Comparison of ENCODE assay signal across 18 cellular contexts in genomic region chr18:12930908-12931307, GRCh38. TPM values are rescaled to one million over a fixed set of nuclear protein-coding genes. Genes with fewer than 3 reads are reported as not detected.
A peak's percentile ranks its signal among the peaks of the same experiment; 100 is the strongest.
DNase-seq lines count a peak whose midpoint lies in the region; TF ChIP-seq lines count a peak whose summit lies in the region.
"Had no signal": no experiment of that assay in that cellular context is flagged by ENCODE, and none has a peak within 500 bp of the region (broad histone marks: within the 10 kb centered on the region; RNA-seq: fewer than 3 reads in every experiment).

No MANE protein-coding gene starts in this region.

- H3K4me2 ChIP-seq in BLaER1: peak overlapping the region; percentile 14; the same call in 1 of the 2 replicates

- H3K9me3 ChIP-seq in BLaER1 (no peaks in the 10 kb centered on the region), WERI-Rb-1 (ENCODE audit: severe bottlenecking) (no peaks in the 10 kb centered on the region)
- H3K9me3 ChIP-seq: BE2C had no signal

- no peak overlapping the region for H3K9ac ChIP-seq in BLaER1

- H3K27ac ChIP-seq in BLaER1 (no peak overlapping the region), WERI-Rb-1 (no peak overlapping the region)
- H3K27ac ChIP-seq: 22Rv1 had no signal

- no peaks in the 10 kb centered on the region for H4K20me1 ChIP-seq in BLaER1

- no peak overlapping the region for H3K4me3 ChIP-seq in BLaER1
- H3K4me3 ChIP-seq in WERI-Rb-1 (ENCODE audit: low read depth, low read length): no peak overlapping the region

- H3K36me3 ChIP-seq in BLaER1 (no peaks in the 10 kb centered on the region), WERI-Rb-1 (no peaks in the 10 kb centered on the region)
- H3K36me3 ChIP-seq: BE2C had no signal

- peaks cover 23% of the 10 kb centered on the region for H3K4me1 ChIP-seq in BLaER1
- H3K4me1 ChIP-seq: BE2C had no signal

- H3K27me3 ChIP-seq in BLaER1 (no peaks in the 10 kb centered on the region), WERI-Rb-1 (ENCODE audit: insufficient read depth, low read depth, severe bottlenecking) (no peaks in the 10 kb centered on the region)
- H3K27me3 ChIP-seq: BE2C had no signal

- no peak for TF ChIP-seq CTCF in WERI-Rb-1 (IDR thresholded peaks at IDR 0.05; ENCODE audit: low read depth, low read length)

- in situ Hi-C loops in SK-MEL-5 (cut with HindIII; ENCODE audit: low pct_unique_long_range_greater_than_20kb, low sequenced_read_pairs) (no loop called here), ACHN (cut with HindIII; ENCODE audit: low pct_ligation_motif_present, low pct_unique_long_range_greater_than_20kb, low sequenced_read_pairs) (no loop called here)

- peak; percentile 32 for DNase-seq in SK-MEL-5 (ENCODE audit: low read depth, low spot score)
- DNase-seq in pons (ENCODE audit: low spot score): peak; percentile 22
- DNase-seq in WERI-Rb-1: no peak
- DNase-seq in activated naive CD4-positive, alpha-beta T cell (lab: John Stamatoyannopoulos, UW): no peak
- no peak for DNase-seq in ACHN
- DNase-seq: AML-193; BE2C; C1 segment of cervical spinal cord; Calu3; CD4-positive, alpha-beta memory T cell; COR-L47; DMS53; DMS79 treated with DMSO at 0.1 percent for 48 hours; GF-D8; H7; HCEC 1CT had no signal

RNA-seq across cellular contexts. Expression of gene SEH1L, which starts 16.9 kb away (rescaled TPM):
- total RNA-seq in SK-MEL-5 (2014; rRNA removed; shearing (Covaris generic)): 24.3 and 31.5 TPM in 2 replicates
- 25.9 and 29.8 TPM in 2 replicates for polyA plus RNA-seq in SK-MEL-5 (2015; cell fraction: cytosol; rRNA removed)
- 19.6 and 50.1 TPM in 2 replicates for polyA plus RNA-seq in SK-MEL-5 (2015; cell fraction: nucleus; rRNA removed)

RNA-seq across cellular contexts. Expression of gene PTPN2, which starts 46.9 kb away (rescaled TPM):
- 31.1 and 39.6 TPM in 2 replicates for total RNA-seq in SK-MEL-5 (2014; rRNA removed; shearing (Covaris generic))
- polyA plus RNA-seq in SK-MEL-5 (2015; cell fraction: cytosol; rRNA removed): 14.4 and 18.4 TPM in 2 replicates
- polyA plus RNA-seq in SK-MEL-5 (2015; cell fraction: nucleus; rRNA removed): 46.0 and 54.6 TPM in 2 replicates

Comparison
In these comparisons a context has a peak if more than half of its experiments do, and no peak if none do; other contexts are left out.
1. DNase-seq: peak in SK-MEL-5 (single experiment) and pons (single experiment); none in WERI-Rb-1 (single experiment), activated naive CD4-positive, alpha-beta T cell (0 of 4) and ACHN (single experiment).